ENCODE assay signal across 10 cellular contexts in genomic region chr10:50260791-50261281, GRCh38. TPM values are rescaled to one million over a fixed set of nuclear protein-coding genes. Genes with fewer than 3 reads are reported as not detected.
DNase-seq lines count a peak whose midpoint lies in the region; ATAC-seq, FAIRE-seq and TF ChIP-seq lines count a peak whose summit lies in the region.
"Had no signal": no experiment of that assay in that cellular context is flagged by ENCODE, and none has a peak within 500 bp of the region (broad histone marks: within the 10 kb centered on the region; RNA-seq: fewer than 3 reads in every experiment).

No MANE protein-coding gene starts in this region.

- H3K4me3 ChIP-seq in GM12878: no peak overlapping the region
- H3K4me3 ChIP-seq: thoracic aorta had no signal

- peak; percentile 98 for FAIRE-seq in GM12878 (lab: Jason Lieb, UNC)

- H3K36me3 ChIP-seq in GM12878 (ENCODE audit: control insufficient read depth in 2 of 2, insufficient read depth in 2 of 2, low read length in 1 of 2): no peaks in the 10 kb centered on the region
- H3K36me3 ChIP-seq: thoracic aorta had no signal

- in situ Hi-C loops in GM12878 (cut with MboI): no loop called here

- CTCF ChIA-PET in GM12878 (lab: Yijun Ruan, JAX): interaction anchor here (0.6 to 5.1 kb wide), 8 partner anchors 10 to 296 kb away, joined by 3 to 43 read pairs (median 4); partner anchors contain the start of gene ASAH2

- no peak for TF ChIP-seq POLR2A in GM12878 (IDR thresholded peaks at IDR 0.05; ENCODE audit: low read depth, low read length)

- H3K9ac ChIP-seq in GM12878 (ENCODE audit: control insufficient read depth, insufficient read depth, low read length): no peak overlapping the region

- peak; percentile 71 for DNase-seq in GM12878 (ENCODE audit: low read depth, low spot score)
- no peak for DNase-seq in KG1 (lab: John Stamatoyannopoulos, UW)
- DNase-seq in NCI-H2029 treated with DMSO at 0.1 percent for 48 hours (lab: John Stamatoyannopoulos, UW): no peak
- DNase-seq in NCI-H2171 treated with DMSO at 0.1 percent for 48 hours (lab: John Stamatoyannopoulos, UW): no peak
- DNase-seq in inferior parietal cortex (ENCODE audit: extremely low spot score): no peak

- H3K4me1 ChIP-seq in GM12878 (ENCODE audit: control insufficient read depth, insufficient read depth, low read length): peaks cover 13% of the 10 kb centered on the region

- 0% methylated on average over 2 of the region's 2 CpGs for WGBS in GM12878 (ENCODE audit: insufficient coverage, insufficient replicate concordance, low lambda C conversion rate, missing lambda C conversion rate)

- H3K4me2 ChIP-seq in GM12878 (ENCODE audit: control insufficient read depth, insufficient read depth): peak overlapping the region; percentile 54; the same call in 1 of the 2 replicates

- H3K9me3 ChIP-seq in GM12878 (replicated peaks; ENCODE audit: control insufficient read depth, insufficient read depth, low read length): no peaks in the 10 kb centered on the region; the same call in 2 of the 3 replicates
- H3K9me3 ChIP-seq: thoracic aorta had no signal

- H3K27ac ChIP-seq in GM12878 (ENCODE audit: control insufficient read depth, insufficient read depth): no peak overlapping the region
- H3K27ac ChIP-seq: HL-60, thoracic aorta had no signal

- TF ChIP-seq EP300 in GM12878 (IDR thresholded peaks at IDR 0.05; ENCODE audit: borderline replicate concordance in 1 of 2, control insufficient read depth in 1 of 2, low read depth in 2 of 2, low read length in 2 of 2): peak; percentile 31 to 59; a peak in 2 of 4 replicates

- intact Hi-C loops in GM12878 (cut with micrococcal nuclease; ENCODE audit: unreplicated experiment): loop anchor here (1.0 kb wide), 1 partner anchor 247 kb away; no protein-coding TSS in a partner anchor

- no peak for TF ChIP-seq CTCF in GM12878 (IDR thresholded peaks at IDR 0.05 in 2 of 3, conservative IDR thresholded peaks at IDR 0.05 in 1 of 3; ENCODE audit: control insufficient read depth in 2 of 3, extremely low read depth in 1 of 3, insufficient read depth in 1 of 3, low read depth in 3 of 3, low read length in 3 of 3)

- no peak for TF ChIP-seq RAD21 in GM12878 (IDR thresholded peaks at IDR 0.05; ENCODE audit: insufficient read depth, low read depth, low read length)

- BruUV-seq in GM12878 (replicated peaks; lab: Mats Ljungman, UMichigan): no TSS peak

- SMC1A ChIA-PET in GM12878 (lab: Charles Lee; ENCODE audit: uncharacterized antibody, unreplicated experiment): interaction anchor here (0.6 to 3.9 kb wide), 19 partner anchors 10 to 685 kb away, joined by 3 to 28 read pairs (median 4); partner anchors contain the start of gene ASAH2

- H2AFZ ChIP-seq in GM12878 (ENCODE audit: control insufficient read depth, low read depth, low read length): no peak overlapping the region

- RAD21 ChIA-PET in GM12878 (lab: Charles Lee; ENCODE audit: unreplicated experiment): interaction anchor here (0.9 to 2.8 kb wide), 13 partner anchors 11 to 388 kb away, joined by 3 to 18 read pairs (median 4); no protein-coding TSS in a partner anchor

- no peaks in the 10 kb centered on the region for H4K20me1 ChIP-seq in GM12878 (ENCODE audit: control insufficient read depth, insufficient read depth)

- H3K79me2 ChIP-seq in GM12878 (ENCODE audit: control insufficient read depth, insufficient read depth, low read length): no peaks in the 10 kb centered on the region

- no peaks in the 10 kb centered on the region; a peak in 2 of 4 replicates for H3K27me3 ChIP-seq in GM12878 (replicated peaks in 1 of 2; ENCODE audit: control insufficient read depth in 2 of 2, insufficient read depth in 2 of 2, low read length in 1 of 2)

- POLR2A ChIA-PET in GM12878 (lab: Charles Lee): interaction anchor here (0.8 to 1.3 kb wide), 4 partner anchors 22 to 196 kb away, joined by 3 to 4 read pairs (median 3); no protein-coding TSS in a partner anchor

- ATAC-seq in GM18498 (IDR thresholded peaks at IDR 0.05; ENCODE audit: unreplicated experiment) (peak; percentile 98), GM21367 (IDR thresholded peaks at IDR 0.05; ENCODE audit: unreplicated experiment) (peak; percentile 99), HG03460 (IDR thresholded peaks at IDR 0.05; ENCODE audit: unreplicated experiment) (peak; percentile 100), GM12878 (peak; percentile 99)

TF ChIP-seq in GM12878, 131 proteins besides CTCF, POLR2A, EP300 and RAD21 (continues in another document):
- TF ChIP-seq CEBPB (IDR thresholded peaks at IDR 0.05; ENCODE audit: borderline replicate concordance in 1 of 2, low read depth in 2 of 2, low read length in 2 of 2): no peak
- peak; percentile 36; the same call in 1 of the 2 replicates for TF ChIP-seq CHD2 (IDR thresholded peaks at IDR 0.05; ENCODE audit: borderline replicate concordance, low read depth, low read length)
- 0 out of 2 replicates have a peak, but pooled peaks have one; percentile 31 for TF ChIP-seq EED (IDR thresholded peaks at IDR 0.05; ENCODE audit: low read depth)
- no peak for TF ChIP-seq ZBTB4 (CRISPR knock-in tag; IDR thresholded peaks at IDR 0.05)
- TF ChIP-seq ZZZ3 (IDR thresholded peaks at IDR 0.05; ENCODE audit: control insufficient read depth, insufficient read length, low read depth): no peak
- TF ChIP-seq BMI1 (IDR thresholded peaks at IDR 0.05; ENCODE audit: borderline replicate concordance): 0 out of 2 replicates have a peak, but pooled peaks have one; percentile 9
- TF ChIP-seq ZNF217 (IDR thresholded peaks at IDR 0.05): peak; percentile 99
- TF ChIP-seq MEF2A (IDR thresholded peaks at IDR 0.05; ENCODE audit: insufficient read depth, low read depth, low read length): peak; percentile 99
- peak; percentile 48 for TF ChIP-seq BCL3 (IDR thresholded peaks at IDR 0.05; ENCODE audit: borderline replicate concordance, insufficient read depth, low read depth, low read length, poor library complexity, severe bottlenecking)
- TF ChIP-seq SUZ12 (IDR thresholded peaks at IDR 0.05; ENCODE audit: unreplicated experiment): no peak
- peak; percentile 66; the same call in 1 of the 2 replicates for TF ChIP-seq CREB1 (IDR thresholded peaks at IDR 0.05; ENCODE audit: low read depth)
- TF ChIP-seq RB1 (IDR thresholded peaks at IDR 0.05; ENCODE audit: borderline replicate concordance): no peak
- 0 out of 2 replicates have a peak, but pooled peaks have one; percentile 59 for TF ChIP-seq STAT3 (IDR thresholded peaks at IDR 0.05; ENCODE audit: low read depth, low read length)
- no peak for TF ChIP-seq MYB (IDR thresholded peaks at IDR 0.05; ENCODE audit: borderline replicate concordance, low read depth, low read length)

RNA-seq across cellular contexts. Expression of gene ASAH2, which starts 9.5 kb away (rescaled TPM):
- 0.76 and 0.84 TPM in 2 replicates for total RNA-seq in GM12878 (2013; cell fraction: nucleolus; rRNA removed)
- total RNA-seq in GM12878 (2014; rRNA removed) (0.23 and 0.98 TPM in 2 replicates), GM12878 (2014; rRNA removed; fragmentation: Illumina TruSeq; extraction: Trizol) (0.37 and 0.45 TPM in 2 replicates), GM12878 (2021) (1.4 TPM in 2 replicates)
- polyA plus RNA-seq in GM12878 (2011; ENCODE audit: low read depth): 0.07 TPM
- polyA plus RNA-seq in GM12878 (2011; rRNA removed) (2.1 and 5.4 TPM in 2 replicates), GM12878 (2014; fragmentation: Illumina TruSeq; extraction: Trizol) (0.87 and 2.3 TPM in 2 replicates), GM12878 (2014; fragmentation: Nextera tagmentation; extraction: Ambion mirVana) (under 1 TPM; 0.26 to 0.79 TPM), GM12878 (2014; rRNA removed) (0.72 and 1.2 TPM in 2 replicates), GM12878 (2016; fragmentation: Nextera tagmentation; extraction: Ambion mirVana) (1 to 10 TPM in 1 of 2 experiments, under 1 TPM in 1; 0.94 to 1.5 TPM)
- polyA plus RNA-seq in GM12878 (2011; cell fraction: cytosol; rRNA removed): 0.22 and 0.50 TPM in 2 replicates
- 1.5 and 3.7 TPM in 2 replicates for polyA plus RNA-seq in GM12878 (2011; cell fraction: nucleus; rRNA removed)
- 0.53 and 0.87 TPM in 2 replicates for polyA plus RNA-seq in GM12878 (2012)
- 5.6 and 8.1 TPM in 2 replicates for polyA minus RNA-seq in GM12878 (2011; rRNA and poly(A)+ RNA removed)
- 2.2 TPM in 1 of 2 replicates, not detected in the other for polyA minus RNA-seq in GM12878 (2011; cell fraction: cytosol; rRNA and poly(A)+ RNA removed)
- 0.36 and 0.57 TPM in 2 replicates for polyA minus RNA-seq in GM12878 (2011; cell fraction: nucleus; rRNA and poly(A)+ RNA removed)
